ENCODE assay signal across 8 cellular contexts in genomic region chr20:31967830-31968249, GRCh38. TPM values are rescaled to one million over a fixed set of nuclear protein-coding genes. Genes with fewer than 3 reads are reported as not detected.
DNase-seq lines count a peak whose midpoint lies in the region; ATAC-seq lines count a peak whose summit lies in the region.

Gene XKR7 (plus strand): TSS chr20:31968151. CDS start chr20:31968176, 25 bp downstream.

- H3K27me3 ChIP-seq in skeletal muscle satellite cell (ENCODE audit: control insufficient read depth, insufficient read depth, low read length): peaks cover 82% of the 10 kb centered on the region

- no peaks in the 10 kb centered on the region for H3K9me3 Mint-ChIP-seq in activated T-cell treated with anti-CD3 and anti-CD28 coated beads, Interleukin-2, amount 50 U/mL, for 24 hours
- no peaks in the 10 kb centered on the region for H3K9me3 Mint-ChIP-seq in dendritic cell treated with granulocyte-macrophage colony-stimulating factor and Interleukin-4, amounts not matched to agents 40 ng/mL and 50 ng/mL, for 4 days

- no peak within 1 kb of the TSS for H3K27ac Mint-ChIP-seq in activated T-cell treated with anti-CD3 and anti-CD28 coated beads, Interleukin-2, amount 50 U/mL, for 24 hours
- no peak within 1 kb of the TSS for H3K27ac Mint-ChIP-seq in dendritic cell treated with granulocyte-macrophage colony-stimulating factor and Interleukin-4, amounts not matched to agents 40 ng/mL and 50 ng/mL, for 4 days

- no peaks in the 10 kb centered on the region for H3K36me3 ChIP-seq in skeletal muscle satellite cell (ENCODE audit: insufficient read depth, low read length)

- no peak for ATAC-seq in GM19035 (IDR thresholded peaks at IDR 0.05; ENCODE audit: unreplicated experiment)

- no peak within 1 kb of the TSS for H3K9ac ChIP-seq in skeletal muscle satellite cell (ENCODE audit: low read depth, low read length)

- peaks cover 5% of the 10 kb centered on the region for H3K4me1 Mint-ChIP-seq in activated T-cell treated with anti-CD3 and anti-CD28 coated beads, Interleukin-2, amount 50 U/mL, for 24 hours (ENCODE audit: low read depth)
- H3K4me1 Mint-ChIP-seq in dendritic cell treated with granulocyte-macrophage colony-stimulating factor and Interleukin-4, amounts not matched to agents 40 ng/mL and 50 ng/mL, for 4 days (ENCODE audit: low read depth): peaks cover 18% of the 10 kb centered on the region

- DNase-seq in activated T-cell treated with anti-CD3 and anti-CD28 coated beads, Interleukin-2, amount 50 U/mL, for 24 hours: no peak
- no peak for DNase-seq in activated T-cell treated with anti-CD3 and anti-CD28 coated beads, Interleukin-2, amount 50 U/mL, for 1 hour
- DNase-seq in NCI-H524 treated with DMSO at 0.1 percent for 48 hours (lab: John Stamatoyannopoulos, UW) (peak; percentile 43), SW480 (ENCODE audit: low spot score) (no peak)
- DNase-seq in stimulated activated naive CD4-positive, alpha-beta T cell treated with Interleukin-2 at 50 U/mL for 16 hours (lab: John Stamatoyannopoulos, UW): no peak

- H3K27me3 Mint-ChIP-seq in activated T-cell treated with anti-CD3 and anti-CD28 coated beads, Interleukin-2, amount 50 U/mL, for 24 hours: peaks cover 71% of the 10 kb centered on the region
- H3K27me3 Mint-ChIP-seq in dendritic cell treated with granulocyte-macrophage colony-stimulating factor and Interleukin-4, amounts not matched to agents 40 ng/mL and 50 ng/mL, for 4 days: peaks cover 59% of the 10 kb centered on the region

- peak within 1 kb of the TSS; percentile 18 for H3K4me2 ChIP-seq in skeletal muscle satellite cell (ENCODE audit: low read length)

- H3K4me3 ChIP-seq in skeletal muscle satellite cell (ENCODE audit: low read length): no peak within 1 kb of the TSS

- peak within 1 kb of the TSS; percentile 79 for H3K4me3 Mint-ChIP-seq in activated T-cell treated with anti-CD3 and anti-CD28 coated beads, Interleukin-2, amount 50 U/mL, for 24 hours
- peak within 1 kb of the TSS; percentile 89 for H3K4me3 Mint-ChIP-seq in dendritic cell treated with granulocyte-macrophage colony-stimulating factor and Interleukin-4, amounts not matched to agents 40 ng/mL and 50 ng/mL, for 4 days

- intact Hi-C loops in dendritic cell treated with granulocyte-macrophage colony-stimulating factor and Interleukin-4, amounts not matched to agents 40 ng/mL and 50 ng/mL, for 4 days (cut with micrococcal nuclease): loop anchor here (1.0 kb wide), 1 partner anchor 16 kb away; the partner anchor contains the start of gene PDRG1

- no peaks in the 10 kb centered on the region for H3K4me1 ChIP-seq in skeletal muscle satellite cell (ENCODE audit: control insufficient read depth, insufficient read depth, low read length)

- no peaks in the 10 kb centered on the region for H3K9me3 ChIP-seq in skeletal muscle satellite cell (replicated peaks; ENCODE audit: low read length)

- no peaks in the 10 kb centered on the region for H3K36me3 Mint-ChIP-seq in activated T-cell treated with anti-CD3 and anti-CD28 coated beads, Interleukin-2, amount 50 U/mL, for 24 hours (ENCODE audit: low read depth)
- H3K36me3 Mint-ChIP-seq in dendritic cell treated with granulocyte-macrophage colony-stimulating factor and Interleukin-4, amounts not matched to agents 40 ng/mL and 50 ng/mL, for 4 days (ENCODE audit: low read depth): no peaks in the 10 kb centered on the region

RNA-seq across cellular contexts. Expression of gene XKR7, which starts in this region (rescaled TPM):
- total RNA-seq in skeletal muscle satellite cell (2012; rRNA removed): not detected in 2 replicates
